In genomic region chr18:11883153-11883552, GRCh38 we compare ENCODE assay signal across 10 cellular contexts. TPM values are rescaled to one million over a fixed set of nuclear protein-coding genes. Genes with fewer than 3 reads are reported as not detected.
A peak's percentile ranks its signal among the peaks of the same experiment; 100 is the strongest.
DNase-seq lines count a peak whose midpoint lies in the region; ATAC-seq and TF ChIP-seq lines count a peak whose summit lies in the region.
"Had no signal": no experiment of that assay in that cellular context is flagged by ENCODE, and none has a peak within 500 bp of the region (broad histone marks: within the 10 kb centered on the region; RNA-seq: fewer than 3 reads in every experiment).

No MANE protein-coding gene starts in this region.

- no peak for ATAC-seq in natural killer cell
- no peak for ATAC-seq in natural killer cell treated with Interleukin-12 subunit alpha and Interleukin-12 subunit beta and Interleukin-15 and Interleukin-18, amount 100 ng/mL, for 72 hours
- ATAC-seq in HG03095 (IDR thresholded peaks at IDR 0.05; ENCODE audit: unreplicated experiment), result peak; percentile 80
- no peak for ATAC-seq in left lobe of liver

- H3K27ac Mint-ChIP-seq in natural killer cell (peak overlapping the region; percentile 36 to 47), Calu3 (ENCODE audit: unreplicated experiment) (no peak overlapping the region)
- H3K27ac Mint-ChIP-seq in natural killer cell treated with Interleukin-12 subunit alpha and Interleukin-12 subunit beta and Interleukin-15 and Interleukin-18, amount 100 ng/mL, for 72 hours, result no peak overlapping the region
- H3K27ac Mint-ChIP-seq: activated T-helper 1 cell treated with anti-CD3 and anti-CD28 coated beads, Interleukin-12 subunit alpha, Interleukin-12 subunit beta, Interleukin-2, Interleukin-4 antibody, amounts not matched to agents 30 ng/mL and 10 ng/mL and 1 ng/mL, durations not matched to agents 14 hours and 24 hours and 36 hours had no signal

- TF ChIP-seq EP300 in ovary (IDR thresholded peaks at IDR 0.05), result no peak

- DNase-seq in natural killer cell (no peak), SIG-M5 (lab: John Stamatoyannopoulos, UW) (peak; percentile 86), COLO668 (lab: John Stamatoyannopoulos, UW; ENCODE audit: unreplicated experiment) (no peak), left lobe of liver (ENCODE audit: low spot score) (no peak), Calu3 (no peak), ovary (no peak)
- DNase-seq in natural killer cell treated with Interleukin-12 subunit alpha and Interleukin-12 subunit beta and Interleukin-15 and Interleukin-18, amount 100 ng/mL, for 72 hours (ENCODE audit: low spot score), result no peak
- DNase-seq: SK-N-SH had no signal

- H3K4me3 ChIP-seq in ovary, result no peak overlapping the region

- no peak overlapping the region for H3K27ac ChIP-seq in ovary

- H3K9me3 Mint-ChIP-seq in natural killer cell, result no peaks in the 10 kb centered on the region
- H3K9me3 Mint-ChIP-seq in natural killer cell treated with Interleukin-12 subunit alpha and Interleukin-12 subunit beta and Interleukin-15 and Interleukin-18, amount 100 ng/mL, for 72 hours, result no peaks in the 10 kb centered on the region
- H3K9me3 Mint-ChIP-seq in Calu3 (ENCODE audit: low read depth, unreplicated experiment), result no peaks in the 10 kb centered on the region
- H3K9me3 Mint-ChIP-seq: activated T-helper 1 cell treated with anti-CD3 and anti-CD28 coated beads, Interleukin-12 subunit alpha, Interleukin-12 subunit beta, Interleukin-2, Interleukin-4 antibody, amounts not matched to agents 30 ng/mL and 10 ng/mL and 1 ng/mL, durations not matched to agents 14 hours and 24 hours and 36 hours had no signal

- no TSS peak for BruUV-seq in Calu3 (replicated peaks; lab: Mats Ljungman, UMichigan)

- no peaks in the 10 kb centered on the region for H3K36me3 Mint-ChIP-seq in natural killer cell
- peaks cover 4% of the 10 kb centered on the region for H3K36me3 Mint-ChIP-seq in natural killer cell treated with Interleukin-12 subunit alpha and Interleukin-12 subunit beta and Interleukin-15 and Interleukin-18, amount 100 ng/mL, for 72 hours
- peaks cover 5% of the 10 kb centered on the region for H3K36me3 Mint-ChIP-seq in Calu3 (ENCODE audit: insufficient read depth, unreplicated experiment)

- TF ChIP-seq CTCF in natural killer cell (IDR thresholded peaks at IDR 0.05) (no peak), Calu3 (IDR thresholded peaks at IDR 0.05; ENCODE audit: unreplicated experiment) (no peak), ovary (IDR thresholded peaks at IDR 0.05) (no peak)

- no peak for TF ChIP-seq POLR2A in ovary (IDR thresholded peaks at IDR 0.05)

- H3K4me1 Mint-ChIP-seq in natural killer cell, result peaks cover 0 to 12% of the 10 kb centered on the region in 2 donors
- H3K4me1 Mint-ChIP-seq in natural killer cell treated with Interleukin-12 subunit alpha and Interleukin-12 subunit beta and Interleukin-15 and Interleukin-18, amount 100 ng/mL, for 72 hours (ENCODE audit: low read depth in 2 of 2), result peaks cover 0 to 2% of the 10 kb centered on the region in 2 donors
- peaks cover 29% of the 10 kb centered on the region for H3K4me1 Mint-ChIP-seq in Calu3 (ENCODE audit: low read depth, unreplicated experiment)

- no peaks in the 10 kb centered on the region for H3K36me3 ChIP-seq in ovary

- no peaks in the 10 kb centered on the region for H3K4me1 ChIP-seq in ovary (ENCODE audit: insufficient read depth)

- no peaks in the 10 kb centered on the region for H3K27me3 ChIP-seq in ovary

- intact Hi-C loops in natural killer cell (cut with micrococcal nuclease) (no loop called here), Calu3 (cut with micrococcal nuclease; ENCODE audit: unreplicated experiment) (no loop called here), ovary (cut with DNase I) (no loop called here)

- WGBS in ovary, 3 donors, result 30 to 49% (median 35%) methylated on average over 1 of the region's 1 CpG

- H3K9me3 ChIP-seq in ovary, result no peaks in the 10 kb centered on the region
- H3K9me3 ChIP-seq: SK-N-SH had no signal

- no peak overlapping the region for H3K4me3 Mint-ChIP-seq in natural killer cell
- H3K4me3 Mint-ChIP-seq in natural killer cell treated with Interleukin-12 subunit alpha and Interleukin-12 subunit beta and Interleukin-15 and Interleukin-18, amount 100 ng/mL, for 72 hours, result no peak overlapping the region
- H3K4me3 Mint-ChIP-seq in Calu3 (ENCODE audit: low read depth, unreplicated experiment), result no peak overlapping the region
- H3K4me3 Mint-ChIP-seq: activated T-helper 1 cell treated with anti-CD3 and anti-CD28 coated beads, Interleukin-12 subunit alpha, Interleukin-12 subunit beta, Interleukin-2, Interleukin-4 antibody, amounts not matched to agents 30 ng/mL and 10 ng/mL and 1 ng/mL, durations not matched to agents 14 hours and 24 hours and 36 hours had no signal

- no peaks in the 10 kb centered on the region for H3K27me3 Mint-ChIP-seq in natural killer cell (ENCODE audit: low read depth in 2 of 2)
- no peaks in the 10 kb centered on the region for H3K27me3 Mint-ChIP-seq in natural killer cell treated with Interleukin-12 subunit alpha and Interleukin-12 subunit beta and Interleukin-15 and Interleukin-18, amount 100 ng/mL, for 72 hours
- H3K27me3 Mint-ChIP-seq in Calu3 (ENCODE audit: unreplicated experiment), result peaks cover 13% of the 10 kb centered on the region

- CTCF ChIA-PET in Calu3 (lab: Charles Lee), result no interaction called here

RNA-seq across cellular contexts. Expression of gene MPPE1, which starts 25.0 kb away (rescaled TPM):
- 100 to 1,000 TPM in 2 of 3 donors, 10 to 100 TPM in 1; 98.3 to 110 (median 105) TPM for total RNA-seq in natural killer cell
- total RNA-seq in natural killer cell treated with Interleukin-12 subunit alpha and Interleukin-12 subunit beta and Interleukin-15 and Interleukin-18, amount 100 ng/mL, for 72 hours, result 10 to 100 TPM; 45.5 to 54.7 TPM
- total RNA-seq in left lobe of liver, result 27.2 TPM
- 37.6 and 44.4 TPM in 2 replicates for total RNA-seq in Calu3 (2022)
- 10 to 100 TPM; 19.9 to 38.0 (median 25.5) TPM for total RNA-seq in ovary
- 10 to 100 TPM; 22.7 to 29.8 TPM for polyA plus RNA-seq in ovary

RNA-seq across cellular contexts. Expression of gene CHMP1B, which starts 31.9 kb away (rescaled TPM):
- total RNA-seq in natural killer cell (100 to 1,000 TPM in 2 of 3 donors, 10 to 100 TPM in 1; 99.4 to 132 (median 110) TPM), left lobe of liver (12.9 TPM), Calu3 (2022) (44.4 and 47.2 TPM in 2 replicates), ovary (10 to 100 TPM; 21.8 to 58.0 (median 33.0) TPM)
- 10 to 100 TPM; 19.3 to 25.7 TPM for total RNA-seq in natural killer cell treated with Interleukin-12 subunit alpha and Interleukin-12 subunit beta and Interleukin-15 and Interleukin-18, amount 100 ng/mL, for 72 hours
- 10 to 100 TPM; 31.9 to 32.8 TPM for polyA plus RNA-seq in ovary

Comparison
In these comparisons a context has a peak if more than half of its experiments do, and no peak if none do; other contexts are left out.
1. H3K27ac Mint-ChIP-seq: peak in natural killer cell (2 of 2); none in natural killer cell treated with Interleukin-12 subunit alpha and Interleukin-12 subunit beta and Interleukin-15 and Interleukin-18, amount 100 ng/mL, for 72 hours (0 of 2) and Calu3 (single experiment).